8 cellular contexts compared by ENCODE assay signal in genomic region chr4:84966382-84967291, GRCh38. TPM values are rescaled to one million over a fixed set of nuclear protein-coding genes. Genes with fewer than 3 reads are reported as not detected.
A peak's percentile ranks its signal among the peaks of the same experiment; 100 is the strongest.
DNase-seq lines count a peak whose midpoint lies in the region; ATAC-seq and TF ChIP-seq lines count a peak whose summit lies in the region.

Gene WDFY3, minus strand, starts transcription at chr4:84966690. Its CDS starts 106,099 bp downstream, at chr4:84860591.

- no peak for DNase-seq in activated CD4-positive, CD25-positive, alpha-beta regulatory T cell treated with anti-CD3 and anti-CD28 coated beads, Interleukin-2, amount 50 U/mL, for 72 hours
- DNase-seq in NCI-H226 (peak; percentile 84), fibroblast of peridontal ligament (ENCODE audit: extremely low read depth) (peak; percentile 88), mucosa of gallbladder (ENCODE audit: low spot score) (peak; percentile 84), transverse colon (peak; percentile 81)
- peak; percentile 23 for DNase-seq in activated CD8-positive, alpha-beta T cell treated with anti-CD3 and anti-CD28 coated beads, Interleukin-2, amount 10 ng/mL, durations not matched to agents 7 days and 5 days

- peaks cover 3% of the 10 kb centered on the region for H3K36me3 Mint-ChIP-seq in activated CD8-positive, alpha-beta T cell treated with anti-CD3 and anti-CD28 coated beads, Interleukin-2, amount 10 ng/mL, durations not matched to agents 7 days and 5 days (ENCODE audit: low read depth)

- intact Hi-C loops in transverse colon (cut with DNase I; ENCODE audit: low total_unique reads): no loop called here

- H3K4me1 ChIP-seq in transverse colon: peaks cover 6 to 32% (median 14%) of the 10 kb centered on the region in 4 donors

- H3K9me3 Mint-ChIP-seq in activated CD8-positive, alpha-beta T cell treated with anti-CD3 and anti-CD28 coated beads, Interleukin-2, amount 10 ng/mL, durations not matched to agents 7 days and 5 days (ENCODE audit: insufficient read depth): no peaks in the 10 kb centered on the region

- peak; percentile 69 for TF ChIP-seq POLR2A in transverse colon (IDR thresholded peaks at IDR 0.05)

- H3K4me1 Mint-ChIP-seq in activated CD8-positive, alpha-beta T cell treated with anti-CD3 and anti-CD28 coated beads, Interleukin-2, amount 10 ng/mL, durations not matched to agents 7 days and 5 days (ENCODE audit: low read depth): peaks cover 11% of the 10 kb centered on the region

- no peak for TF ChIP-seq EP300 in transverse colon (IDR thresholded peaks at IDR 0.05; ENCODE audit: low read depth)

- H3K4me3 Mint-ChIP-seq in activated CD8-positive, alpha-beta T cell treated with anti-CD3 and anti-CD28 coated beads, Interleukin-2, amount 10 ng/mL, durations not matched to agents 7 days and 5 days: peak within 1 kb of the TSS; percentile 70

- ATAC-seq in activated CD4-positive, CD25-positive, alpha-beta regulatory T cell treated with anti-CD3 and anti-CD28 coated beads, Interleukin-2, amount 50 U/mL, for 24 hours: peak; percentile 20 to 45
- ATAC-seq in HG03045 (IDR thresholded peaks at IDR 0.05; ENCODE audit: unreplicated experiment): peak; percentile 56
- ATAC-seq in activated CD8-positive, alpha-beta T cell treated with anti-CD3 and anti-CD28 coated beads, Interleukin-2, amount 10 ng/mL, durations not matched to agents 7 days and 5 days: peak; percentile 67

- in situ Hi-C loops in transverse colon (cut with MboI; ENCODE audit: low pct_ligation_motif_present in 1 of 4, low pct_unique_long_range_greater_than_20kb in 1 of 4, low sequenced_read_pairs in 3 of 4): loop anchor here in 1 of 4 donors (25.0 kb wide), 1 partner anchor 204 kb away; no protein-coding TSS in a partner anchor

- no peaks in the 10 kb centered on the region for H3K36me3 ChIP-seq in transverse colon

- WGBS in transverse colon (ENCODE audit: low coverage in 1 of 2), 2 donors: 1 to 5% methylated on average over 24 to 53 of the region's 60 CpGs

- H3K27me3 Mint-ChIP-seq in activated CD8-positive, alpha-beta T cell treated with anti-CD3 and anti-CD28 coated beads, Interleukin-2, amount 10 ng/mL, durations not matched to agents 7 days and 5 days (ENCODE audit: low read depth): peaks cover 28% of the 10 kb centered on the region

- H3K27ac Mint-ChIP-seq in activated CD8-positive, alpha-beta T cell treated with anti-CD3 and anti-CD28 coated beads, Interleukin-2, amount 10 ng/mL, durations not matched to agents 7 days and 5 days: no peak within 1 kb of the TSS

- no peaks in the 10 kb centered on the region for H3K27me3 ChIP-seq in transverse colon

- CTCF ChIA-PET in activated CD8-positive, alpha-beta T cell treated with anti-CD3 and anti-CD28 coated beads, Interleukin-2, amount 10 ng/mL, durations not matched to agents 7 days and 5 days (lab: Charles Lee): no interaction called here

- H3K9me3 ChIP-seq in transverse colon: no peaks in the 10 kb centered on the region

- peak within 1 kb of the TSS; percentile 60 to 96 (median 82) for H3K4me3 ChIP-seq in transverse colon

- TF ChIP-seq CTCF in transverse colon (IDR thresholded peaks at IDR 0.05): no peak

- POLR2A ChIA-PET in activated CD8-positive, alpha-beta T cell treated with anti-CD3 and anti-CD28 coated beads, Interleukin-2, amount 10 ng/mL, durations not matched to agents 7 days and 5 days (lab: Charles Lee): no interaction called here

- peak within 1 kb of the TSS; percentile 93 to 94 (median 94) for H3K27ac ChIP-seq in transverse colon

RNA-seq across cellular contexts. Expression of gene WDFY3, which starts in this region (rescaled TPM):
- total RNA-seq in activated CD8-positive, alpha-beta T cell treated with anti-CD3 and anti-CD28 coated beads, Interleukin-2, amount 10 ng/mL, durations not matched to agents 7 days and 5 days: not detected
- total RNA-seq in mucosa of gallbladder (102 TPM), transverse colon (100 to 1,000 TPM in 1 of 4 donors, 10 to 100 TPM in 3; 58.8 to 449 (median 69.2) TPM)

Comparison
In these comparisons a context has a peak if more than half of its experiments do, and no peak if none do; other contexts are left out.
1. RNA of gene WDFY3 (total RNA-seq): 102 TPM in mucosa of gallbladder (single experiment) and 58.8 to 449 TPM in transverse colon; not detected in activated CD8-positive, alpha-beta T cell treated with anti-CD3 and anti-CD28 coated beads, Interleukin-2, amount 10 ng/mL, durations not matched to agents 7 days and 5 days; every median in the first group is over 10 times any median in the second.
2. Peak in DNase-seq and ATAC-seq in activated CD8-positive, alpha-beta T cell treated with anti-CD3 and anti-CD28 coated beads, Interleukin-2, amount 10 ng/mL, durations not matched to agents 7 days and 5 days; RNA of the gene not detected or under 1 TPM.
3. Peak in every context shown above with its lines, with median percentiles within 50 percentile points of each other: ATAC-seq.